In genomic region chr16:58563775-58564174, GRCh38 we compare ENCODE assay signal across 25 cellular contexts. TPM values are rescaled to one million over a fixed set of nuclear protein-coding genes. Genes with fewer than 3 reads are reported as not detected.
A peak's percentile ranks its signal among the peaks of the same experiment; 100 is the strongest.
DNase-seq lines count a peak whose midpoint lies in the region; ATAC-seq and TF ChIP-seq lines count a peak whose summit lies in the region.
"Had no signal": no experiment of that assay in that cellular context is flagged by ENCODE, and none has a peak within 500 bp of the region (broad histone marks: within the 10 kb centered on the region; RNA-seq: fewer than 3 reads in every experiment).

No MANE protein-coding gene starts in this region.

- ATAC-seq in SK-N-SH treated with all-trans-retinoic acid at 6 μM for 48 hours (no peak; the same call in 2 of the 3 replicates), HCT116 (peak; percentile 65), foreskin keratinocyte (peak; percentile 41), HG02588 (IDR thresholded peaks at IDR 0.05; ENCODE audit: unreplicated experiment) (no peak)
- ATAC-seq: gastrocnemius medialis; naive thymus-derived CD4-positive, alpha-beta T cell; Right ventricle myocardium inferior; upper lobe of right lung had no signal

- 94% methylated on average over 4 of the region's 4 CpGs for WGBS in SK-N-SH (ENCODE audit: low lambda C conversion rate)

- DNase-seq in SK-N-SH, result no peak
- no peak for DNase-seq in HCT116 (ENCODE audit: low read depth, low spot score)
- DNase-seq in RKO (ENCODE audit: low spot score), result peak; percentile 24
- DNase-seq in foreskin keratinocyte, result no peak
- no peak for DNase-seq in NCI-H146 (lab: John Stamatoyannopoulos, UW)
- no peak for DNase-seq in OCI-M1 (lab: John Stamatoyannopoulos, UW)
- DNase-seq: activated B cell treated with CpG ODN at 0.5 μM for 24 hours; activated CD4-positive, alpha-beta T cell treated with anti-CD3 and anti-CD28 coated beads, Interleukin-2, amount 50 U/mL, for 4 hours; activated CD8-positive, alpha-beta memory T cell treated with anti-CD3 and anti-CD28 coated beads, Interleukin-2, amount 50 U/mL, for 48 hours; BE2C; gastrocnemius medialis; H7; left ventricle myocardium inferior; MG63; naive thymus-derived CD4-positive, alpha-beta T cell; NCI-H187; NCI-H2171 treated with DMSO at 0.1 percent for 48 hours; NCI-H526 treated with DMSO at 0.1 percent for 48 hours; retina; substantia nigra; upper lobe of right lung had no signal

- H3K36me3 ChIP-seq in SK-N-SH (replicated peaks in 1 of 2; ENCODE audit: control insufficient read depth in 1 of 2, insufficient read depth in 2 of 2, low read length in 1 of 2) (peaks cover 30 to 51% of the 10 kb centered on the region in 2 experiments), HCT116 (ENCODE audit: control insufficient read depth in 1 of 2, insufficient read depth in 2 of 2, low read length in 2 of 2) (peaks cover 42 to 47% of the 10 kb centered on the region in 2 experiments)

- no peaks in the 10 kb centered on the region for H3K4me1 ChIP-seq in SK-N-SH (ENCODE audit: control insufficient read depth in 1 of 2, insufficient read depth in 2 of 2, low read depth in 1 of 2, low read length in 1 of 2)
- peaks cover 0 to 4% of the 10 kb centered on the region in 2 experiments; a peak in 2 of 4 replicates for H3K4me1 ChIP-seq in HCT116 (ENCODE audit: control insufficient read depth in 1 of 2, insufficient read depth in 2 of 2, low read length in 2 of 2)
- peaks cover 8% of the 10 kb centered on the region for H3K4me1 ChIP-seq in foreskin keratinocyte
- H3K4me1 ChIP-seq: BE2C, gastrocnemius medialis, left ventricle myocardium inferior, upper lobe of right lung had no signal

- H3K79me2 ChIP-seq in SK-N-SH (ENCODE audit: insufficient read depth), result peaks cover 47% of the 10 kb centered on the region
- peaks cover 88% of the 10 kb centered on the region for H3K79me2 ChIP-seq in HCT116 (ENCODE audit: insufficient read depth, low read length)

- H3K4me2 ChIP-seq in SK-N-SH, result no peak overlapping the region
- no peak overlapping the region for H3K4me2 ChIP-seq in HCT116 (ENCODE audit: low read length)
- H3K4me2 ChIP-seq: smooth muscle cell had no signal

- H2AFZ ChIP-seq in SK-N-SH (ENCODE audit: low read depth) (no peak overlapping the region), HCT116 (ENCODE audit: low read depth, low read length, poor library complexity, severe bottlenecking) (no peak overlapping the region)

- peaks cover 10% of the 10 kb centered on the region for H3F3A ChIP-seq in SK-N-SH (replicated peaks; ENCODE audit: insufficient read depth)

- no peak overlapping the region for H3K9ac ChIP-seq in SK-N-SH
- no peak overlapping the region for H3K9ac ChIP-seq in HCT116 (ENCODE audit: low read length)

- no peak overlapping the region for H3K4me3 ChIP-seq in SK-N-SH (ENCODE audit: low read depth in 2 of 2, low read length in 1 of 2)
- H3K4me3 ChIP-seq in HCT116 (replicated peaks in 1 of 2; ENCODE audit: low read depth in 1 of 2, low read length in 2 of 2), result no peak overlapping the region
- H3K4me3 ChIP-seq: gastrocnemius medialis, left ventricle myocardium inferior, MG63, smooth muscle cell, upper lobe of right lung had no signal

- no peak for TF ChIP-seq POLR2A in HCT116 (IDR thresholded peaks at IDR 0.05; ENCODE audit: borderline replicate concordance, extremely low read depth, insufficient read depth, insufficient read length)

- RAD21 ChIA-PET in HCT116 (lab: Charles Lee; ENCODE audit: low non-redundant PET in 1 of 2, low total read pairs in 2 of 2, uncharacterized antibody in 2 of 2, unreplicated experiment in 2 of 2), result no interaction called here

- H3K9me3 ChIP-seq in SK-N-SH (no peaks in the 10 kb centered on the region), HCT116 (ENCODE audit: control insufficient read depth in 1 of 2, insufficient read depth in 1 of 2, low read depth in 1 of 2, low read length in 2 of 2) (no peaks in the 10 kb centered on the region)
- H3K9me3 ChIP-seq: BE2C, gastrocnemius medialis, left ventricle myocardium inferior, MG63, upper lobe of right lung had no signal

- CTCF ChIA-PET in SK-N-SH (lab: Yijun Ruan, JAX) (no interaction called here), HCT116 (lab: Charles Lee) (no interaction called here)

- 0 out of 4 replicates have a peak overlapping the region, but pooled peaks of 1 of the 2 experiments have one; percentile 16 for H3K27ac ChIP-seq in SK-N-SH (ENCODE audit: low read depth in 2 of 2, low read length in 1 of 2)
- no peak overlapping the region for H3K27ac ChIP-seq in HCT116 (ENCODE audit: low read depth, low read length)
- H3K27ac ChIP-seq in foreskin keratinocyte, result no peak overlapping the region
- H3K27ac ChIP-seq: gastrocnemius medialis, left ventricle myocardium inferior, upper lobe of right lung had no signal

- no peak for TF ChIP-seq CTCF in SK-N-SH (IDR thresholded peaks at IDR 0.05)
- peak in 1 of 3 experiments; percentile 36; a peak in 2 of 6 replicates for TF ChIP-seq CTCF in HCT116 (IDR thresholded peaks at IDR 0.05 in 2 of 3, conservative IDR thresholded peaks at IDR 0.05 in 1 of 3; ENCODE audit: borderline replicate concordance in 1 of 3, insufficient read depth in 1 of 3, low read depth in 2 of 3, low read length in 2 of 3)
- TF ChIP-seq CTCF in foreskin keratinocyte (conservative IDR thresholded peaks at IDR 0.05), result no peak

- intact Hi-C loops in HCT116 (cut with micrococcal nuclease), result no loop called here

- no peak for TF ChIP-seq RAD21 in SK-N-SH (IDR thresholded peaks at IDR 0.05; ENCODE audit: low read length)
- TF ChIP-seq RAD21 in HCT116 (IDR thresholded peaks at IDR 0.05; ENCODE audit: low read depth), result no peak

- TF ChIP-seq EP300 in SK-N-SH (IDR thresholded peaks at IDR 0.05; ENCODE audit: borderline replicate concordance in 1 of 2, low read depth in 1 of 2, low read length in 1 of 2), result no peak

- BruUV-seq in HCT116 (replicated peaks; lab: Mats Ljungman, UMichigan), result no TSS peak

- POLR2A ChIA-PET in SK-N-SH (lab: Yijun Ruan, JAX) (no interaction called here), HCT116 (lab: Charles Lee) (interaction anchor here (0.5 kb wide), 1 partner anchor 35 kb away, joined by 3 read pairs; no protein-coding TSS in a partner anchor)

- no peaks in the 10 kb centered on the region for H3K9me2 ChIP-seq in SK-N-SH
- no peaks in the 10 kb centered on the region for H3K9me2 ChIP-seq in HCT116 (ENCODE audit: insufficient read depth)

- H3K27me3 ChIP-seq in SK-N-SH (ENCODE audit: insufficient read depth), result no peaks in the 10 kb centered on the region
- no peaks in the 10 kb centered on the region for H3K27me3 ChIP-seq in HCT116 (ENCODE audit: insufficient read depth, low read length)
- no peaks in the 10 kb centered on the region for H3K27me3 ChIP-seq in foreskin keratinocyte
- H3K27me3 ChIP-seq: BE2C, gastrocnemius medialis, MG63, upper lobe of right lung had no signal

- H4K20me1 ChIP-seq in SK-N-SH (ENCODE audit: insufficient read depth) (peaks cover 8% of the 10 kb centered on the region; the same call in 1 of the 2 replicates), HCT116 (ENCODE audit: insufficient read depth) (no peaks in the 10 kb centered on the region)

TF ChIP-seq in SK-N-SH treated with all-trans-retinoic acid at 6 μM for 48 hours, 23 proteins besides CTCF, POLR2A, EP300 and RAD21:
- TF ChIP-seq PPARA (CRISPR knock-in tag; IDR thresholded peaks at IDR 0.05; ENCODE audit: borderline replicate concordance) (no peak), ZFP30 (CRISPR knock-in tag; IDR thresholded peaks at IDR 0.05) (0 out of 2 replicates have a peak, but pooled peaks have one; percentile 6)

TF ChIP-seq in SK-N-SH, 30 proteins besides CTCF, POLR2A, EP300 and RAD21 (continues in another document):
- no peak for TF ChIP-seq POLR2AphosphoS5 (IDR thresholded peaks at IDR 0.05; ENCODE audit: low read depth, low read length)
- TF ChIP-seq EZH2phosphoT487 (IDR thresholded peaks at IDR 0.05; ENCODE audit: borderline replicate concordance, low read depth), result no peak
- no peak for TF ChIP-seq TCF12 (IDR thresholded peaks at IDR 0.05)
- no peak for TF ChIP-seq ELF1 (IDR thresholded peaks at IDR 0.05)
- no peak for TF ChIP-seq MEF2A (IDR thresholded peaks at IDR 0.05; ENCODE audit: borderline replicate concordance, low read depth)
- TF ChIP-seq, protein P1, sequence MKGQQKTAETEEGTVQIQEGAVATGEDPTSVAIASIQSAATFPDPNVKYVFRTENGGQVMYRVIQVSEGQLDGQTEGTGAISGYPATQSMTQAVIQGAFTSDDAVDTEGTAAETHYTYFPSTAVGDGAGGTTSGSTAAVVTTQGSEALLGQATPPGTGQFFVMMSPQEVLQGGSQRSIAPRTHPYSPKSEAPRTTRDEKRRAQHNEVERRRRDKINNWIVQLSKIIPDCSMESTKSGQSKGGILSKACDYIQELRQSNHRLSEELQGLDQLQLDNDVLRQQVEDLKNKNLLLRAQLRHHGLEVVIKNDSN (IDR thresholded peaks at IDR 0.05; ENCODE audit: borderline replicate concordance, low read depth), result no peak
- TF ChIP-seq FOXJ3 (CRISPR knock-in tag; IDR thresholded peaks at IDR 0.05), result no peak

TF ChIP-seq in HCT116, 20 proteins besides CTCF, POLR2A, EP300 and RAD21 (continues in another document):
- TF ChIP-seq CBX3 (IDR thresholded peaks at IDR 0.05; ENCODE audit: low read depth), result no peak
- TF ChIP-seq, protein P2, sequence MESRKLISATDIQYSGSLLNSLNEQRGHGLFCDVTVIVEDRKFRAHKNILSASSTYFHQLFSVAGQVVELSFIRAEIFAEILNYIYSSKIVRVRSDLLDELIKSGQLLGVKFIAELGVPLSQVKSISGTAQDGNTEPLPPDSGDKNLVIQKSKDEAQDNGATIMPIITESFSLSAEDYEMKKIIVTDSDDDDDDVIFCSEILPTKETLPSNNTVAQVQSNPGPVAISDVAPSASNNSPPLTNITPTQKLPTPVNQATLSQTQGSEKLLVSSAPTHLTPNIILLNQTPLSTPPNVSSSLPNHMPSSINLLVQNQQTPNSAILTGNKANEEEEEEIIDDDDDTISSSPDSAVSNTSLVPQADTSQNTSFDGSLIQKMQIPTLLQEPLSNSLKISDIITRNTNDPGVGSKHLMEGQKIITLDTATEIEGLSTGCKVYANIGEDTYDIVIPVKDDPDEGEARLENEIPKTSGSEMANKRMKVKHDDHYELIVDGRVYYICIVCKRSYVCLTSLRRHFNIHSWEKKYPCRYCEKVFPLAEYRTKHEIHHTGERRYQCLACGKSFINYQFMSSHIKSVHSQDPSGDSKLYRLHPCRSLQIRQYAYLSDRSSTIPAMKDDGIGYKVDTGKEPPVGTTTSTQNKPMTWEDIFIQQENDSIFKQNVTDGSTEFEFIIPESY (IDR thresholded peaks at IDR 0.05; ENCODE audit: extremely low read depth, insufficient replicate concordance, low read length), result no peak
- TF ChIP-seq POLR2AphosphoS5 (IDR thresholded peaks at IDR 0.05; ENCODE audit: low read depth, low read length), result no peak
- TF ChIP-seq JUND (IDR thresholded peaks at IDR 0.05), result no peak
- no peak for TF ChIP-seq SP1 (IDR thresholded peaks at IDR 0.05; ENCODE audit: low read depth)

RNA-seq across cellular contexts. Expression of gene SETD6, which starts 48.5 kb away (rescaled TPM):
- polyA plus RNA-seq in SK-N-SH (2012; rRNA removed) (17.2 and 22.2 TPM in 2 replicates), foreskin keratinocyte (8.2 and 10.4 TPM in 2 replicates)
- 8.7 and 9.0 TPM in 2 replicates for polyA plus RNA-seq in SK-N-SH (2012; cell fraction: cytosol; rRNA removed)
- 107 and 134 TPM in 2 replicates for polyA plus RNA-seq in SK-N-SH (2012; cell fraction: nucleus; rRNA removed)
- total RNA-seq in HCT116 (2021; ENCODE audit: unreplicated experiment) (26.6 TPM), foreskin keratinocyte (12.5 and 13.6 TPM in 2 replicates)
- 13.3 and 15.1 TPM in 2 replicates for polyA plus RNA-seq in HCT116 (2012)

Comparison
In these comparisons a context has a peak if more than half of its experiments do, and no peak if none do; other contexts are left out.
1. ATAC-seq: peak in HCT116 (single experiment) and foreskin keratinocyte (single experiment); none in SK-N-SH treated with all-trans-retinoic acid at 6 μM for 48 hours (single experiment) and HG02588 (single experiment).